ENCODE assay signal across 26 cellular contexts in genomic region chr10:78178397-78178796, GRCh38.
"Had no signal": no experiment of that assay in that cellular context is flagged by ENCODE, and none has a peak within 500 bp of the region (broad histone marks: within the 10 kb centered on the region; RNA-seq: fewer than 3 reads in every experiment).

No MANE protein-coding gene starts in this region.

- H3K36me3 ChIP-seq: pancreas, right atrium auricular region, stomach, suprapubic skin, tibial nerve had no signal

- H3K4me3 Mint-ChIP-seq: activated B cell treated with CpG ODN at 0.5 μM for 24 hours; activated CD8-positive, alpha-beta T cell treated with anti-CD3 and anti-CD28 coated beads for 36 hours; activated T-cell treated with anti-CD3 and anti-CD28 coated beads, Interleukin-2, amount 50 U/mL, for 4 hours; activated T-helper 17 cell treated with anti-CD3 and anti-CD28 coated beads, Interleukin-2, amount 50 U/mL, for 72 hours; central memory CD8-positive, alpha-beta T cell; memory B cell; naive thymus-derived CD4-positive, alpha-beta T cell; stimulated activated naive B cell treated with anti-CD40 and anti-IgM and Interleukin-4, amounts not matched to agents 10 μg/mL and 1 μg/mL and 100 μg/mL, for 72 hours; T-cell; T-helper 2 cell treated with Interferon-gamma antibody and Interleukin-4, amounts not matched to agents 5 μg/mL and 100 μg/mL, for 36 hours had no signal

- H3K4me3 ChIP-seq: pancreas, right atrium auricular region, smooth muscle cell, stomach, suprapubic skin, tibial nerve had no signal

- H3K4me2 ChIP-seq: smooth muscle cell had no signal

- FAIRE-seq: astrocyte, colon, frontal cortex, pancreas had no signal

- H3K27me3 ChIP-seq: pancreas, right atrium auricular region had no signal

- H3K27me3 Mint-ChIP-seq: activated CD8-positive, alpha-beta T cell treated with anti-CD3 and anti-CD28 coated beads for 36 hours; naive thymus-derived CD4-positive, alpha-beta T cell had no signal

- H3K4me1 ChIP-seq: pancreas, right atrium auricular region, suprapubic skin, tibial nerve had no signal

- H3K27ac Mint-ChIP-seq: activated B cell treated with CpG ODN at 0.5 μM for 24 hours; activated CD8-positive, alpha-beta T cell treated with anti-CD3 and anti-CD28 coated beads for 36 hours; activated T-helper 17 cell treated with anti-CD3 and anti-CD28 coated beads, Interleukin-2, amount 50 U/mL, for 72 hours; memory B cell; naive thymus-derived CD4-positive, alpha-beta T cell; stimulated activated naive B cell treated with anti-CD40 and anti-IgM and Interleukin-4, amounts not matched to agents 10 μg/mL and 1 μg/mL and 100 μg/mL, for 72 hours; T-cell; T-helper 2 cell treated with Interferon-gamma antibody and Interleukin-4, amounts not matched to agents 5 μg/mL and 100 μg/mL, for 36 hours had no signal

- H3K27ac ChIP-seq: pancreas, right atrium auricular region, stomach, suprapubic skin, tibial nerve had no signal

- DNase-seq: activated B cell treated with CpG ODN at 0.5 μM for 24 hours; activated CD4-positive, alpha-beta T cell treated with anti-CD3 and anti-CD28 coated beads, Interleukin-2, amount 50 U/mL, for 1 hour; activated CD8-positive, alpha-beta T cell treated with anti-CD3 and anti-CD28 coated beads for 36 hours; activated gamma-delta T cell treated with Interleukin-2 at 50 U/mL for 16 hours; activated naive CD4-positive, alpha-beta T cell treated with anti-CD3 and anti-CD28 coated beads, Interleukin-2, amount 50 U/mL, for 16 hours; activated T-cell treated with anti-CD3 and anti-CD28 coated beads, Interleukin-2, amount 50 U/mL, for 4 hours; amniotic stem cell; dermis blood vessel endothelial cell; effector CD8-positive, alpha-beta T cell; naive thymus-derived CD4-positive, alpha-beta T cell; stimulated activated CD4-positive, alpha-beta T cell treated with anti-CD3 and anti-CD28 coated beads, Interleukin-2, amount 100 ng/mL, for 24 hours; stimulated activated naive B cell treated with anti-CD40 and anti-IgM and Interleukin-4, amounts not matched to agents 10 μg/mL and 1 μg/mL and 100 μg/mL, for 72 hours; T-cell had no signal

- H3K36me3 Mint-ChIP-seq: memory B cell; naive thymus-derived CD4-positive, alpha-beta T cell; stimulated activated naive B cell treated with anti-CD40 and anti-IgM and Interleukin-4, amounts not matched to agents 10 μg/mL and 1 μg/mL and 100 μg/mL, for 72 hours; T-cell had no signal

- H3K9me3 Mint-ChIP-seq: activated B cell treated with CpG ODN at 0.5 μM for 24 hours; activated CD8-positive, alpha-beta T cell treated with anti-CD3 and anti-CD28 coated beads for 36 hours; activated T-cell treated with anti-CD3 and anti-CD28 coated beads, Interleukin-2, amount 50 U/mL, for 4 hours; activated T-helper 17 cell treated with anti-CD3 and anti-CD28 coated beads, Interleukin-2, amount 50 U/mL, for 72 hours; central memory CD8-positive, alpha-beta T cell; memory B cell; naive thymus-derived CD4-positive, alpha-beta T cell; stimulated activated naive B cell treated with anti-CD40 and anti-IgM and Interleukin-4, amounts not matched to agents 10 μg/mL and 1 μg/mL and 100 μg/mL, for 72 hours; T-cell; T-helper 2 cell treated with Interferon-gamma antibody and Interleukin-4, amounts not matched to agents 5 μg/mL and 100 μg/mL, for 36 hours had no signal

- H3K9me3 ChIP-seq: pancreas, right atrium auricular region, stomach, suprapubic skin, tibial nerve had no signal

- H3K4me1 Mint-ChIP-seq: activated B cell treated with CpG ODN at 0.5 μM for 24 hours; activated T-helper 17 cell treated with anti-CD3 and anti-CD28 coated beads, Interleukin-2, amount 50 U/mL, for 72 hours; central memory CD8-positive, alpha-beta T cell; memory B cell; stimulated activated naive B cell treated with anti-CD40 and anti-IgM and Interleukin-4, amounts not matched to agents 10 μg/mL and 1 μg/mL and 100 μg/mL, for 72 hours; T-cell had no signal
